Comparison of ENCODE assay signal across 14 cellular contexts in genomic region chr4:159137176-159137575, GRCh38. TPM values are rescaled to one million over a fixed set of nuclear protein-coding genes. Genes with fewer than 3 reads are reported as not detected.
DNase-seq lines count a peak whose midpoint lies in the region; ATAC-seq, FAIRE-seq and TF ChIP-seq lines count a peak whose summit lies in the region.
"Had no signal": no experiment of that assay in that cellular context is flagged by ENCODE, and none has a peak within 500 bp of the region (broad histone marks: within the 10 kb centered on the region; RNA-seq: fewer than 3 reads in every experiment).

No MANE protein-coding gene starts in this region.

- H3K79me2 ChIP-seq in K562 (ENCODE audit: control insufficient read depth, insufficient read depth, low read length) (peaks cover 69% of the 10 kb centered on the region), PC-3 (ENCODE audit: low read length) (peaks cover 19% of the 10 kb centered on the region)

- intact Hi-C loops in K562 (cut with micrococcal nuclease), result no loop called here
- intact Hi-C loops in PC-3 (cut with micrococcal nuclease), result no loop called here

- H3K27ac ChIP-seq in K562 (ENCODE audit: extremely low read depth, low read depth, low read length) (no peak overlapping the region), PC-3 (ENCODE audit: low read length) (no peak overlapping the region)
- H3K27ac ChIP-seq: neutrophil had no signal

- no peak for TF ChIP-seq EP300 in K562 (IDR thresholded peaks at IDR 0.05; ENCODE audit: low read length)

- BruUV-seq in K562 (replicated peaks; lab: Mats Ljungman, UMichigan) (no TSS peak), PC-3 (replicated peaks; lab: Mats Ljungman, UMichigan) (no TSS peak)

- H3K9me3 ChIP-seq in K562 (replicated peaks; ENCODE audit: control insufficient read depth, insufficient read depth, low read depth, low read length), result no peaks in the 10 kb centered on the region
- H3K9me3 ChIP-seq in PC-3 (ENCODE audit: low read length), result no peaks in the 10 kb centered on the region
- H3K9me3 ChIP-seq: neutrophil had no signal

- H3K36me3 ChIP-seq in K562 (ENCODE audit: control insufficient read depth, insufficient read depth, low read length) (no peaks in the 10 kb centered on the region), PC-3 (ENCODE audit: low read depth, low read length) (no peaks in the 10 kb centered on the region)

- no peaks in the 10 kb centered on the region for H3K9me1 ChIP-seq in K562 (ENCODE audit: control insufficient read depth, insufficient read depth, low read length)

- H3K4me3 ChIP-seq in K562 (no peak overlapping the region), PC-3 (ENCODE audit: low read length) (no peak overlapping the region)

- no peak overlapping the region for H3K9ac ChIP-seq in K562 (ENCODE audit: insufficient read depth in 1 of 2, low read depth in 2 of 2, low read length in 2 of 2)
- no peak overlapping the region for H3K9ac ChIP-seq in PC-3 (ENCODE audit: low read length)

- no peaks in the 10 kb centered on the region for H3K9me2 ChIP-seq in PC-3 (replicated peaks; ENCODE audit: low read length)

- no peak for FAIRE-seq in K562 (lab: Jason Lieb, UNC)

- H4K20me1 ChIP-seq in K562 (replicated peaks; ENCODE audit: control insufficient read depth, insufficient read depth, low read length) (no peaks in the 10 kb centered on the region), PC-3 (ENCODE audit: low read length) (no peaks in the 10 kb centered on the region)

- TF ChIP-seq POLR2A in K562 (conservative IDR thresholded peaks at IDR 0.05), result no peak

- TF ChIP-seq RAD21 in K562 (CRISPR knock-in tag; conservative IDR thresholded peaks at IDR 0.05 in 1 of 2, IDR thresholded peaks at IDR 0.05 in 1 of 2), result no peak

- TF ChIP-seq CTCF in K562 (IDR thresholded peaks at IDR 0.05 in 2 of 3, conservative IDR thresholded peaks at IDR 0.05 in 1 of 3; ENCODE audit: insufficient read depth in 2 of 3, low read depth in 1 of 3, low read length in 3 of 3) (no peak), PC-3 (conservative IDR thresholded peaks at IDR 0.05; ENCODE audit: low read depth, low read length) (no peak)

- DNase-seq in DMS153 (lab: John Stamatoyannopoulos, UW) (peak; percentile 78), NCI-H1436 treated with DMSO at 0.1 percent for 48 hours (lab: John Stamatoyannopoulos, UW) (peak; percentile 44), K562 (ENCODE audit: extremely low read depth in 1 of 4, low spot score in 3 of 4) (no peak), left lobe of liver (ENCODE audit: low spot score) (no peak), PC-3 (no peak)
- DNase-seq: activated CD4-positive, alpha-beta T cell treated with anti-CD3 and anti-CD28 coated beads for 36 hours; activated T-cell treated with anti-CD3 and anti-CD28 coated beads, Interleukin-2, amount 50 U/mL, for 1 hour; dermis blood vessel endothelial cell; HCEC 1CT; RPMI8226 had no signal

- H3K4me2 ChIP-seq in K562 (ENCODE audit: insufficient read depth, low read length), result no peak overlapping the region
- H3K4me2 ChIP-seq in PC-3 (ENCODE audit: low read length), result no peak overlapping the region

- ATAC-seq in K562, result peak; percentile 53
- ATAC-seq in left lobe of liver, result peak; percentile 46
- ATAC-seq in PC-3, result no peak
- no peak for ATAC-seq in GM21723 (IDR thresholded peaks at IDR 0.05; ENCODE audit: unreplicated experiment)
- ATAC-seq in GM19397 (IDR thresholded peaks at IDR 0.05; ENCODE audit: unreplicated experiment), result no peak
- no peak for ATAC-seq in GM21367 (IDR thresholded peaks at IDR 0.05; ENCODE audit: unreplicated experiment)
- ATAC-seq: activated CD4-positive, alpha-beta T cell treated with anti-CD3 and anti-CD28 coated beads for 36 hours had no signal

- H3F3A ChIP-seq in PC-3 (ENCODE audit: low read length, unreplicated experiment), result no peaks in the 10 kb centered on the region

- POLR2A ChIA-PET in K562 (lab: Yijun Ruan, JAX) (interaction anchor here (0.6 to 0.8 kb wide), 3 partner anchors 9 to 90 kb away, joined by 3 read pairs; no protein-coding TSS in a partner anchor), PC-3 (lab: Charles Lee; ENCODE audit: unreplicated experiment) (no interaction called here)

- H3K27me3 ChIP-seq in K562 (ENCODE audit: control insufficient read depth in 2 of 2, insufficient read depth in 2 of 2, low read length in 2 of 2) (no peaks in the 10 kb centered on the region), PC-3 (ENCODE audit: low read length) (no peaks in the 10 kb centered on the region)
- H3K27me3 ChIP-seq: neutrophil had no signal

- peaks cover 0 to 4% of the 10 kb centered on the region in 2 experiments; a peak in 2 of 5 replicates for H3K4me1 ChIP-seq in K562 (replicated peaks in 1 of 2; ENCODE audit: control insufficient read depth in 2 of 2, insufficient read depth in 2 of 2, low read length in 2 of 2)
- no peaks in the 10 kb centered on the region for H3K4me1 ChIP-seq in PC-3 (ENCODE audit: insufficient read depth, low read length)

- H2AFZ ChIP-seq in K562 (ENCODE audit: low read depth, low read length), result no peak overlapping the region
- H2AFZ ChIP-seq in PC-3 (ENCODE audit: low read length), result no peak overlapping the region

- CTCF ChIA-PET in K562 (lab: Yijun Ruan, JAX; ENCODE audit: low intra/inter-chr PET ratio), result no interaction called here
- CTCF ChIA-PET in PC-3 (lab: Charles Lee), result no interaction called here

- in situ Hi-C loops in K562 (cut with MboI), result no loop called here

TF ChIP-seq in K562, 482 proteins besides CTCF, POLR2A, EP300 and RAD21:
- TF ChIP-seq ETV6 (IDR thresholded peaks at IDR 0.05; ENCODE audit: borderline replicate concordance in 1 of 2, low read depth in 2 of 2, low read length in 1 of 2) (no peak), ETV6 (CRISPR knock-in tag; IDR thresholded peaks at IDR 0.05; ENCODE audit: borderline replicate concordance) (no peak), ZNF764 (CRISPR knock-in tag; IDR thresholded peaks at IDR 0.05; ENCODE audit: low read depth) (no peak), E2F1 (CRISPR knock-in tag; IDR thresholded peaks at IDR 0.05) (no peak), LEF1 (IDR thresholded peaks at IDR 0.05) (no peak), ZNF785 (CRISPR knock-in tag; IDR thresholded peaks at IDR 0.05) (no peak), ZNF253 (CRISPR knock-in tag; conservative IDR thresholded peaks at IDR 0.05) (no peak), HCFC1 (IDR thresholded peaks at IDR 0.05; ENCODE audit: low read depth, low read length) (no peak), ZHX1 (conservative IDR thresholded peaks at IDR 0.05; ENCODE audit: low read length) (no peak), ETV1 (tag; conservative IDR thresholded peaks at IDR 0.05; ENCODE audit: low read depth) (no peak), KLF13 (tag; IDR thresholded peaks at IDR 0.05; ENCODE audit: borderline replicate concordance, low read depth) (no peak), KLF10 (CRISPR knock-in tag; IDR thresholded peaks at IDR 0.05) (no peak), MCM5 (IDR thresholded peaks at IDR 0.05; ENCODE audit: low read depth) (no peak), U2AF1 (optimal IDR thresholded peaks at IDR 0.05; ENCODE audit: low read depth, low read length) (no peak)

RNA-seq across cellular contexts. Expression of gene RAPGEF2, which starts 34.3 kb away (rescaled TPM):
- 50.9 and 149 TPM in 2 replicates for total RNA-seq in K562 (2011; cell fraction: chromatin; rRNA removed; ENCODE audit: low replicate concordance)
- total RNA-seq in K562 (2011; cell fraction: nucleolus; rRNA removed), result 21.8 and 31.8 TPM in 2 replicates
- 43.3 and 46.7 TPM in 2 replicates for total RNA-seq in K562 (2011; cell fraction: nucleoplasm; rRNA removed)
- total RNA-seq in K562 (2014; rRNA removed), result 21.2 and 21.4 TPM in 2 replicates
- 24.1 and 27.3 TPM in 2 replicates for total RNA-seq in K562 (2014; rRNA removed; fragmentation: Illumina TruSeq; extraction: Trizol)
- 29.9 and 32.6 TPM in 2 replicates for total RNA-seq in K562 (2015; rRNA removed; fragmentation: Illumina TruSeq; extraction: Trizol)
- 17.1 and 23.1 TPM in 2 replicates for total RNA-seq in K562 (2021)
- polyA plus RNA-seq in K562 (2011; rRNA removed), result 28.4 and 31.1 TPM in 2 replicates
- polyA plus RNA-seq in K562 (2011; cell fraction: cytosol; rRNA removed), result 15.8 and 20.2 TPM in 2 replicates
- 45.9 and 58.3 TPM in 2 replicates for polyA plus RNA-seq in K562 (2011; cell fraction: nucleus; rRNA removed)
- 16.1 and 24.1 TPM in 2 replicates for polyA plus RNA-seq in K562 (2012)
- 22.1 and 26.8 TPM in 2 replicates for polyA plus RNA-seq in K562 (2014; fragmentation: Illumina TruSeq; extraction: Trizol)
- 1 to 10 TPM; 3.1 to 3.4 TPM for polyA plus RNA-seq in K562 (2014; fragmentation: Nextera tagmentation; extraction: Ambion mirVana)
- 13.1 and 15.0 TPM in 2 replicates for polyA plus RNA-seq in K562 (2014; rRNA removed)
- 127 and 148 TPM in 2 replicates for polyA minus RNA-seq in K562 (2011; rRNA and poly(A)+ RNA removed)
- polyA minus RNA-seq in K562 (2011; cell fraction: cytosol; rRNA and poly(A)+ RNA removed), result 23.8 and 34.2 TPM in 2 replicates
- polyA minus RNA-seq in K562 (2011; cell fraction: nucleus; rRNA and poly(A)+ RNA removed), result 42.3 and 86.1 TPM in 2 replicates
- 31.0 TPM for total RNA-seq in left lobe of liver
- 21.2 and 21.7 TPM in 2 replicates for total RNA-seq in PC-3 (2014; rRNA removed)

Comparison
In these comparisons a context has a peak if more than half of its experiments do, and no peak if none do; other contexts are left out.
1. DNase-seq: peak in DMS153 (single experiment) and NCI-H1436 treated with DMSO at 0.1 percent for 48 hours (single experiment); none in K562 (0 of 4), left lobe of liver (single experiment) and PC-3 (single experiment).
2. ATAC-seq: peak in K562 (single experiment) and left lobe of liver (single experiment); none in PC-3 (single experiment), GM21723 (single experiment), GM19397 (single experiment) and GM21367 (single experiment).